ENCODE assay signal across 8 cellular contexts in the genomic region with DNA sequence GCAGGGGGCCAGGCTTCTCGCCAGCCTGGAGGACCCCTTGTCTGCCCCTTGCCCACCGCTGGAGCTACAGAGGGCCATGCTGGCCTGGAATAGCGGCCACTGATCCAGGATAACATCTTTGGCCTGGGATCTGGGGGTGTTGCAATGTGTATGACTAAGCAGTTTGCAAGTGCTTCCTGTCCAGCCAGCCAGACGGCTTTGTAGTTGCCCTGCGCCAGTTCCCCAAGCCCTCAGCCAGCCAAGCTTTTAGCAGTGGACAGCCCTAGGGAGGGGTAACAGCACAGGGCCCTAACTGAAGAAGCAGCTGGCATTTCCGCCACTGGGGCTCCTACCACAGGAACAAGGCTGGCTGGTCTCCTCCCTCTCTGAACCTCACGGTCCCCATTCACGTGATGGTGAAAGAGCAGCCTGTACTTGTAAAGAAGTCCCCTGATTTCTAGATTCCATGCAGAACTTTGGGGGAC. TPM values are rescaled to one million over a fixed set of nuclear protein-coding genes. Genes with fewer than 3 reads are reported as not detected.
DNase-seq lines count a peak whose midpoint lies in the region; FAIRE-seq and TF ChIP-seq lines count a peak whose summit lies in the region.

No MANE protein-coding gene starts in this region.

- TF ChIP-seq CTCF in fibroblast of villous mesenchyme (IDR thresholded peaks at IDR 0.05; ENCODE audit: insufficient read depth, low read depth, low read length) (peak; percentile 36), D721Med (IDR thresholded peaks at IDR 0.05; ENCODE audit: insufficient read depth, missing control alignments) (no peak), progenitor cell of endocrine pancreas (IDR thresholded peaks at IDR 0.05; ENCODE audit: unreplicated experiment) (no peak)

- DNase-seq in H54 (ENCODE audit: insufficient read length, low spot score), result peak; percentile 76
- peak; percentile 94 for DNase-seq in SKM-1 treated with dmso at 0.1 percent for 144 hours (lab: John Stamatoyannopoulos, UW; ENCODE audit: unreplicated experiment)
- DNase-seq in fibroblast of villous mesenchyme (ENCODE audit: low read depth), result peak; percentile 99
- peak; percentile 87 for DNase-seq in pons (ENCODE audit: low spot score)
- DNase-seq in KG1 (lab: John Stamatoyannopoulos, UW), result no peak
- DNase-seq in D721Med (ENCODE audit: insufficient read length, low spot score), result no peak
- no peak for DNase-seq in progenitor cell of endocrine pancreas (ENCODE audit: low spot score, unreplicated experiment)
- DNase-seq in activated naive CD4-positive, alpha-beta T cell (lab: John Stamatoyannopoulos, UW), result no peak

- no peak for TF ChIP-seq POLR2A in H54 (IDR thresholded peaks at IDR 0.05; ENCODE audit: low read depth, low read length)

- no peak overlapping the region for H3K4me3 Mint-ChIP-seq in progenitor cell of endocrine pancreas (ENCODE audit: low read depth)

- FAIRE-seq in H54 (lab: Jason Lieb, UNC) (peak; percentile 60), D721Med (lab: Jason Lieb, UNC) (no peak)

- H3K4me1 Mint-ChIP-seq in progenitor cell of endocrine pancreas (ENCODE audit: low read depth), result peaks cover 25% of the 10 kb centered on the region

- H3K4me3 ChIP-seq in fibroblast of villous mesenchyme (ENCODE audit: low read depth, low read length), result peak overlapping the region; percentile 14

- no peaks in the 10 kb centered on the region for H3K27me3 Mint-ChIP-seq in progenitor cell of endocrine pancreas

- peaks cover 22% of the 10 kb centered on the region for H3K36me3 Mint-ChIP-seq in progenitor cell of endocrine pancreas (ENCODE audit: insufficient read depth)

- H3K9me3 Mint-ChIP-seq in progenitor cell of endocrine pancreas (ENCODE audit: low read depth), result no peaks in the 10 kb centered on the region

- no peak overlapping the region for H3K27ac Mint-ChIP-seq in progenitor cell of endocrine pancreas

RNA-seq across cellular contexts. Expression of gene UQCR10, which starts 32.1 kb away (rescaled TPM):
- total RNA-seq in fibroblast of villous mesenchyme, result 59.6 and 60.9 TPM in 2 replicates
- total RNA-seq in progenitor cell of endocrine pancreas, result 109 and 120 TPM in 2 replicates

RNA-seq across cellular contexts. Expression of gene ZMAT5, which starts 32.4 kb away (rescaled TPM):
- 14.2 and 24.5 TPM in 2 replicates for total RNA-seq in fibroblast of villous mesenchyme
- 21.1 and 21.2 TPM in 2 replicates for total RNA-seq in progenitor cell of endocrine pancreas

RNA-seq across cellular contexts. Expression of gene ASCC2, which starts 38.8 kb away (rescaled TPM):
- total RNA-seq in fibroblast of villous mesenchyme (33.7 and 35.4 TPM in 2 replicates), progenitor cell of endocrine pancreas (56.1 and 60.6 TPM in 2 replicates)

Comparison
In these comparisons a context has a peak if more than half of its experiments do, and no peak if none do; other contexts are left out.
1. DNase-seq: peak in H54 (single experiment), SKM-1 treated with dmso at 0.1 percent for 144 hours (single experiment), fibroblast of villous mesenchyme (single experiment) and pons (single experiment); none in KG1 (single experiment), D721Med (single experiment), progenitor cell of endocrine pancreas (single experiment) and activated naive CD4-positive, alpha-beta T cell (0 of 4).